1 cellular context compared by ENCODE assay signal in the genomic region with DNA sequence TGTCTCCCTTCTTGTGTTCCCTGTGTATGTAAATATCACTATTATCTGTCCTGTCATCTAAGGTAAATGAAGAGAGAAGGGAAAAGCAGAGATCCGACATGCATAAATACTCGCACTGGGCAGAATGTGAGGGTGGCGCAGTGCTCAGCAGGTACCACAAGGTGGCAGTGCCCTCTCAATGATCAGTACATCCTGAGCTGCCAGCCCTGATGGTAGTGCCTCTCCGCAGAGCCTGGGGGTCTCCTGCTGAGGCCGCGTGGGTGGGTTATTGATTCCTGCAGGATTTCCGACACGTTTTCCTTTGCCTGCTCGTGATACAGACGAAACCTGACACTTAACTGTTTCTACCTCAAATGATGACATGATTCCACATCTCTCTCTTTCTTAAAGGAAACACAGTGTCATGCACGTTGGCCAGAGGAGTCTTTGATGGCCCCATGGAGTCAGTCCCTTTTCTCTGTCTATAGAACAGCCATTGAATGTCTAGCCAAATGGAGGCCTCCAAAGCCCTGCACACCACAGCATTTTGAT.
TF ChIP-seq lines count a peak whose summit lies in the region.

No MANE protein-coding gene starts in this region.

TF ChIP-seq in HEK293, 187 proteins besides CTCF, POLR2A, EP300 and RAD21 (continued from another document and continues in another):
- no peak for TF ChIP-seq ZNF704 (tag by site-specific recombination; IDR thresholded peaks at IDR 0.05)
- TF ChIP-seq OVOL3 (tag by site-specific recombination; IDR thresholded peaks at IDR 0.05): no peak
- TF ChIP-seq ZSCAN23 (tag by site-specific recombination; IDR thresholded peaks at IDR 0.05): no peak
- no peak for TF ChIP-seq PBX3 (CRISPR knock-in tag; IDR thresholded peaks at IDR 0.05)
- TF ChIP-seq ZBTB26 (tag by site-specific recombination; optimal IDR thresholded peaks at IDR 0.05): no peak
- TF ChIP-seq ZNF121 (tag by site-specific recombination; IDR thresholded peaks at IDR 0.05): 0 out of 2 replicates have a peak, but pooled peaks have one; percentile 8
- TF ChIP-seq ZBTB20 (tag by site-specific recombination; IDR thresholded peaks at IDR 0.05): no peak
- peak; percentile 65 for TF ChIP-seq GLIS2 (tag by site-specific recombination; IDR thresholded peaks at IDR 0.05)
- no peak for TF ChIP-seq ATF2 (tag by site-specific recombination; IDR thresholded peaks at IDR 0.05; ENCODE audit: low read depth)
- TF ChIP-seq ZNF670 (tag by site-specific recombination; IDR thresholded peaks at IDR 0.05; ENCODE audit: low read depth): no peak
- no peak for TF ChIP-seq OSR2 (tag by site-specific recombination; IDR thresholded peaks at IDR 0.05)
- TF ChIP-seq HOXD13 (CRISPR knock-in tag; IDR thresholded peaks at IDR 0.05; ENCODE audit: borderline replicate concordance): no peak
- TF ChIP-seq ZNF501 (tag by site-specific recombination; IDR thresholded peaks at IDR 0.05): no peak
- no peak for TF ChIP-seq ZFP37 (tag by site-specific recombination; IDR thresholded peaks at IDR 0.05)
- TF ChIP-seq, protein P1, sequence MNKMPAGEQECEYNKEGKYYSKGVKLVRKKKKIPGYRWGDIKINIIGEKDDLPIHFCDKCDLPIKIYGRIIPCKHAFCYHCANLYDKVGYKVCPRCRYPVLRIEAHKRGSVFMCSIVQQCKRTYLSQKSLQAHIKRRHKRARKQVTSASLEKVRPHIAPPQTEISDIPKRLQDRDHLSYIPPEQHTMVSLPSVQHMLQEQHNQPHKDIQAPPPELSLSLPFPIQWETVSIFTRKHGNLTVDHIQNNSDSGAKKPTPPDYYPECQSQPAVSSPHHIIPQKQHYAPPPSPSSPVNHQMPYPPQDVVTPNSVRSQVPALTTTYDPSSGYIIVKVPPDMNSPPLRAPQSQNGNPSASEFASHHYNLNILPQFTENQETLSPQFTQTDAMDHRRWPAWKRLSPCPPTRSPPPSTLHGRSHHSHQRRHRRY (tag by site-specific recombination; IDR thresholded peaks at IDR 0.05): no peak
- no peak for TF ChIP-seq ZNF692 (tag by site-specific recombination; IDR thresholded peaks at IDR 0.05)
- TF ChIP-seq ZBTB7A (tag by site-specific recombination; IDR thresholded peaks at IDR 0.05; ENCODE audit: low read depth): no peak
- TF ChIP-seq, protein P2, sequence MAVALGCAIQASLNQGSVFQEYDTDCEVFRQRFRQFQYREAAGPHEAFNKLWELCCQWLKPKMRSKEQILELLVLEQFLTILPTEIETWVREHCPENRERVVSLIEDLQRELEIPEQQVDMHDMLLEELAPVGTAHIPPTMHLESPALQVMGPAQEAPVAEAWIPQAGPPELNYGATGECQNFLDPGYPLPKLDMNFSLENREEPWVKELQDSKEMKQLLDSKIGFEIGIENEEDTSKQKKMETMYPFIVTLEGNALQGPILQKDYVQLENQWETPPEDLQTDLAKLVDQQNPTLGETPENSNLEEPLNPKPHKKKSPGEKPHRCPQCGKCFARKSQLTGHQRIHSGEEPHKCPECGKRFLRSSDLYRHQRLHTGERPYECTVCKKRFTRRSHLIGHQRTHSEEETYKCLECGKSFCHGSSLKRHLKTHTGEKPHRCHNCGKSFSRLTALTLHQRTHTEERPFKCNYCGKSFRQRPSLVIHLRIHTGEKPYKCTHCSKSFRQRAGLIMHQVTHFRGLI (tag by site-specific recombination; IDR thresholded peaks at IDR 0.05): no peak
- TF ChIP-seq ZNF274 (IDR thresholded peaks at IDR 0.05; ENCODE audit: low read length): no peak
- no peak for TF ChIP-seq ZNF274 (tag by site-specific recombination; IDR thresholded peaks at IDR 0.05; ENCODE audit: borderline replicate concordance)
- no peak for TF ChIP-seq ZNF624 (tag by site-specific recombination; IDR thresholded peaks at IDR 0.05)
- TF ChIP-seq, protein P3, sequence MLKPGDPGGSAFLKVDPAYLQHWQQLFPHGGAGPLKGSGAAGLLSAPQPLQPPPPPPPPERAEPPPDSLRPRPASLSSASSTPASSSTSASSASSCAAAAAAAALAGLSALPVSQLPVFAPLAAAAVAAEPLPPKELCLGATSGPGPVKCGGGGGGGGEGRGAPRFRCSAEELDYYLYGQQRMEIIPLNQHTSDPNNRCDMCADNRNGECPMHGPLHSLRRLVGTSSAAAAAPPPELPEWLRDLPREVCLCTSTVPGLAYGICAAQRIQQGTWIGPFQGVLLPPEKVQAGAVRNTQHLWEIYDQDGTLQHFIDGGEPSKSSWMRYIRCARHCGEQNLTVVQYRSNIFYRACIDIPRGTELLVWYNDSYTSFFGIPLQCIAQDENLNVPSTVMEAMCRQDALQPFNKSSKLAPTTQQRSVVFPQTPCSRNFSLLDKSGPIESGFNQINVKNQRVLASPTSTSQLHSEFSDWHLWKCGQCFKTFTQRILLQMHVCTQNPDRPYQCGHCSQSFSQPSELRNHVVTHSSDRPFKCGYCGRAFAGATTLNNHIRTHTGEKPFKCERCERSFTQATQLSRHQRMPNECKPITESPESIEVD (tag by site-specific recombination; IDR thresholded peaks at IDR 0.05): no peak
- TF ChIP-seq ZFP41 (tag by site-specific recombination; IDR thresholded peaks at IDR 0.05; ENCODE audit: borderline replicate concordance): no peak
- no peak for TF ChIP-seq SETDB1 (IDR thresholded peaks at IDR 0.05; ENCODE audit: insufficient read length, low read length)
- peak; percentile 49; the same call in 1 of the 2 replicates for TF ChIP-seq ZBTB17 (tag by site-specific recombination; IDR thresholded peaks at IDR 0.05)
- TF ChIP-seq BCL6B (tag by site-specific recombination; IDR thresholded peaks at IDR 0.05): no peak
- no peak for TF ChIP-seq BCL11A (tag by site-specific recombination; IDR thresholded peaks at IDR 0.05; ENCODE audit: low read depth)
- no peak for TF ChIP-seq REPIN1 (tag by site-specific recombination; IDR thresholded peaks at IDR 0.05; ENCODE audit: low read depth)
- no peak for TF ChIP-seq SP2 (tag by site-specific recombination; IDR thresholded peaks at IDR 0.05)
- no peak for TF ChIP-seq ZNF324 (tag by site-specific recombination; IDR thresholded peaks at IDR 0.05)
- TF ChIP-seq ZNF561 (tag by site-specific recombination; IDR thresholded peaks at IDR 0.05; ENCODE audit: borderline replicate concordance): no peak
- TF ChIP-seq ZNF394 (tag by site-specific recombination; IDR thresholded peaks at IDR 0.05; ENCODE audit: borderline replicate concordance): no peak
- TF ChIP-seq ZFP69B (tag by site-specific recombination; IDR thresholded peaks at IDR 0.05): no peak
- no peak for TF ChIP-seq ZNF24 (tag by site-specific recombination; IDR thresholded peaks at IDR 0.05)
- no peak for TF ChIP-seq ZNF629 (tag by site-specific recombination; IDR thresholded peaks at IDR 0.05)
- no peak for TF ChIP-seq ZNF146 (tag by site-specific recombination; IDR thresholded peaks at IDR 0.05)
- TF ChIP-seq ZNF707 (tag by site-specific recombination; IDR thresholded peaks at IDR 0.05): no peak
- no peak for TF ChIP-seq ZNF544 (tag by site-specific recombination; IDR thresholded peaks at IDR 0.05)
- no peak for TF ChIP-seq ZNF202 (tag by site-specific recombination; IDR thresholded peaks at IDR 0.05; ENCODE audit: borderline replicate concordance)
- TF ChIP-seq ZNF2 (tag by site-specific recombination; IDR thresholded peaks at IDR 0.05): peak; percentile 61; the same call in 1 of the 2 replicates
- TF ChIP-seq, protein P4, sequence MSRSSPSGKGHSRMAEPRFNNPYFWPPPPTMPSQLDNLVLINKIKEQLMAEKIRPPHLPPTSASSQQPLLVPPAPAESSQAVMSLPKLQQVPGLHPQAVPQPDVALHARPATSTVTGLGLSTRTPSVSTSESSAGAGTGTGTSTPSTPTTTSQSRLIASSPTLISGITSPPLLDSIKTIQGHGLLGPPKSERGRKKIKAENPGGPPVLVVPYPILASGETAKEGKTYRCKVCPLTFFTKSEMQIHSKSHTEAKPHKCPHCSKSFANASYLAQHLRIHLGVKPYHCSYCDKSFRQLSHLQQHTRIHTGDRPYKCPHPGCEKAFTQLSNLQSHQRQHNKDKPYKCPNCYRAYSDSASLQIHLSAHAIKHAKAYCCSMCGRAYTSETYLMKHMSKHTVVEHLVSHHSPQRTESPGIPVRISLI (tag by site-specific recombination; IDR thresholded peaks at IDR 0.05): no peak
- TF ChIP-seq ZNF660 (tag by site-specific recombination; IDR thresholded peaks at IDR 0.05): peak; percentile 43; the same call in 1 of the 2 replicates
- no peak for TF ChIP-seq ZSCAN18 (tag by site-specific recombination; IDR thresholded peaks at IDR 0.05)
- no peak for TF ChIP-seq ZNF138 (tag by site-specific recombination; IDR thresholded peaks at IDR 0.05; ENCODE audit: borderline replicate concordance)
- no peak for TF ChIP-seq ZNF558 (tag by site-specific recombination; IDR thresholded peaks at IDR 0.05)
- TF ChIP-seq SP7 (tag by site-specific recombination; IDR thresholded peaks at IDR 0.05): 0 out of 2 replicates have a peak, but pooled peaks have one; percentile 16
- TF ChIP-seq GLIS1 (tag by site-specific recombination; IDR thresholded peaks at IDR 0.05): peak; percentile 85
- no peak for TF ChIP-seq ZNF175 (tag by site-specific recombination; IDR thresholded peaks at IDR 0.05)
- no peak for TF ChIP-seq ZBTB8A (tag by site-specific recombination; IDR thresholded peaks at IDR 0.05)
